8 cellular contexts compared by ENCODE assay signal in the genomic region with DNA sequence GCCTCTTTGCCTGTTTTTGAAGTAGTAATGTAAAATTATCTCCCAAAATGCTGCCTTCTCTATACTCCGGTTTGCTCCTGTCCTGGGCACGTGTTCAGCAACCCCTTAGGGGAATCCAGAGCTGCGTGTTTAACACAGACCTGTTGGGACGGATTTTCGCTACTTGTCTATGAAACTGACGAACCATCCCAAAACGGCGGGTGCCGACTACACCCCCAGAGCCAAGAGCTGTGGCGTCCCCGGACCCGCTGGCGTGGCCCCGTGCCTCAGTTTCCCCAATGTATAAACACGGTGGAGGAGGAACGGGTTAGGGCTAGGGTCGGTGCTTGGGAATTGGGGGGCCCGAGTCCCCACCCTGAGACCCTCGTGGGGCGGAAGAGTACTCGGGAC. TPM values are rescaled to one million over a fixed set of nuclear protein-coding genes. Genes with fewer than 3 reads are reported as not detected.
DNase-seq lines count a peak whose midpoint lies in the region; ATAC-seq and TF ChIP-seq lines count a peak whose summit lies in the region.

No MANE protein-coding gene starts in this region.

- TF ChIP-seq CTCF in mucosa of descending colon (IDR thresholded peaks at IDR 0.05): no peak
- no peak for TF ChIP-seq CTCF in testis (IDR thresholded peaks at IDR 0.05)

- peaks cover 19 to 23% (median 22%) of the 10 kb centered on the region in 3 donors for H3K4me1 Mint-ChIP-seq in T-cell

- H3K36me3 Mint-ChIP-seq in T-cell: peaks cover 2% of the 10 kb centered on the region

- peaks cover 3 to 5% of the 10 kb centered on the region in 2 donors for H3K27me3 Mint-ChIP-seq in T-cell

- no peaks in the 10 kb centered on the region for H3K36me3 ChIP-seq in effector memory CD4-positive, alpha-beta T cell (ENCODE audit: control insufficient read depth, insufficient read depth, low read length)
- H3K36me3 ChIP-seq in mucosa of descending colon (ENCODE audit: low read depth) (no peaks in the 10 kb centered on the region), testis (ENCODE audit: low read depth, missing control alignments) (no peaks in the 10 kb centered on the region)

- H3K27me3 ChIP-seq in effector memory CD4-positive, alpha-beta T cell (replicated peaks; ENCODE audit: control insufficient read depth, insufficient read depth, low read length, poor library complexity, severe bottlenecking): no peaks in the 10 kb centered on the region
- no peaks in the 10 kb centered on the region for H3K27me3 ChIP-seq in testis

- no peaks in the 10 kb centered on the region for H3K9me3 ChIP-seq in effector memory CD4-positive, alpha-beta T cell (ENCODE audit: control insufficient read depth, low read length)
- no peaks in the 10 kb centered on the region for H3K9me3 ChIP-seq in mucosa of descending colon
- H3K9me3 ChIP-seq in testis: no peaks in the 10 kb centered on the region

- WGBS in testis, 2 donors: 1 to 3% methylated on average over 19 to 21 of the region's 21 CpGs

- peak overlapping the region; percentile 82 to 87 for H3K27ac Mint-ChIP-seq in T-cell

- peak overlapping the region; percentile 69 for H3K4me3 ChIP-seq in effector memory CD4-positive, alpha-beta T cell (ENCODE audit: insufficient read depth, low read depth, low read length, poor library complexity, severe bottlenecking)
- H3K4me3 ChIP-seq in mucosa of descending colon (peak overlapping the region; percentile 65), testis (peak overlapping the region; percentile 78 to 84)

- TF ChIP-seq POLR2A in testis (IDR thresholded peaks at IDR 0.05): no peak

- ATAC-seq in Right ventricle myocardium inferior (peak; percentile 32), T-cell (replicated peaks in 1 of 4) (no peak), mucosa of descending colon (peak; percentile 46), GM21381 (IDR thresholded peaks at IDR 0.05; ENCODE audit: unreplicated experiment) (no peak), HG03460 (IDR thresholded peaks at IDR 0.05; ENCODE audit: unreplicated experiment) (no peak)

- H3K4me3 Mint-ChIP-seq in T-cell: peak overlapping the region; percentile 85 to 90 (median 89)

- CTCF ChIA-PET in T-cell (lab: Charles Lee): no interaction called here

- no peak for DNase-seq in Right ventricle myocardium inferior (ENCODE audit: missing footprints)
- DNase-seq in cardiac septum (ENCODE audit: low spot score): no peak
- DNase-seq in T-cell: peak in 12 of 34 experiments; percentile 0 to 14 (median 4)
- no peak for DNase-seq in effector memory CD4-positive, alpha-beta T cell
- DNase-seq in mucosa of descending colon: peak; percentile 55 to 70 (median 67)
- DNase-seq in testis: peak; percentile 68

- intact Hi-C loops in Right ventricle myocardium inferior (cut with DNase I) (loop anchor here (5.0 kb wide), 1 partner anchor 93 kb away; no protein-coding TSS in a partner anchor), cardiac septum (cut with DNase I) (loop anchor here (5.0 to 10.0 kb wide), 2 partner anchors 312 to 934 kb away; a partner anchor contains a TSS), mucosa of descending colon (cut with DNase I, micrococcal nuclease) (no loop called here), testis (cut with DNase I; ENCODE audit: low total_unique reads) (no loop called here)

- H3K27ac ChIP-seq in effector memory CD4-positive, alpha-beta T cell (ENCODE audit: insufficient read depth, low read length, poor library complexity, severe bottlenecking): peak overlapping the region; percentile 50
- peak overlapping the region; percentile 78 to 90 for H3K27ac ChIP-seq in testis

- POLR2A ChIA-PET in T-cell (lab: Charles Lee): no interaction called here

- H3K4me1 ChIP-seq in effector memory CD4-positive, alpha-beta T cell (ENCODE audit: control insufficient read depth, insufficient read depth, low read length, poor library complexity, severe bottlenecking): no peaks in the 10 kb centered on the region
- peaks cover 7% of the 10 kb centered on the region for H3K4me1 ChIP-seq in mucosa of descending colon (ENCODE audit: low read depth)
- H3K4me1 ChIP-seq in testis: peaks cover 27% of the 10 kb centered on the region

- H3K9me3 Mint-ChIP-seq in T-cell: no peaks in the 10 kb centered on the region

RNA-seq across cellular contexts. Expression of a gene that starts 0.5 kb away (rescaled TPM):
- total RNA-seq in Right ventricle myocardium inferior: 24.5 TPM
- total RNA-seq in cardiac septum: 16.6 TPM
- 100 to 1,000 TPM in 2 of 5 donors, 10 to 100 TPM in 3; 33.1 to 197 (median 78.3) TPM for total RNA-seq in T-cell
- 10 to 100 TPM in 2 of 3 donors, 1 to 10 TPM in 1; 8.9 to 20.7 (median 18.6) TPM for total RNA-seq in mucosa of descending colon
- 10 to 100 TPM; 15.5 to 29.6 TPM for total RNA-seq in testis
- 10.1 TPM for polyA plus RNA-seq in testis (ENCODE audit: insufficient read depth, low read depth, low replicate concordance)

Comparison
In these comparisons a context has a peak if more than half of its experiments do, and no peak if none do; other contexts are left out.
1. ATAC-seq: peak in Right ventricle myocardium inferior (single experiment) and mucosa of descending colon (single experiment); none in T-cell (0 of 4), GM21381 (single experiment) and HG03460 (single experiment).
2. DNase-seq: peak in mucosa of descending colon (3 of 3) and testis (single experiment); none in Right ventricle myocardium inferior (single experiment), cardiac septum (single experiment) and effector memory CD4-positive, alpha-beta T cell (0 of 3).
3. intact Hi-C loops: an anchor here in Right ventricle myocardium inferior (5.0 kb wide) and cardiac septum (5.0 to 10.0 kb wide); none called in mucosa of descending colon and testis.
4. Peak in every context shown above with its lines, with median percentiles within 50 percentile points of each other: H3K4me3 ChIP-seq.